In genomic region chr5:79021753-79022152, GRCh38 we compare ENCODE assay signal across 1 cellular context.
TF ChIP-seq lines count a peak whose summit lies in the region.

No MANE protein-coding gene starts in this region.

TF ChIP-seq in HCT116, 20 proteins besides CTCF, POLR2A, EP300 and RAD21 (continued from another document):
- TF ChIP-seq CEBPB (IDR thresholded peaks at IDR 0.05; ENCODE audit: low read depth) (no peak), REST (IDR thresholded peaks at IDR 0.05; ENCODE audit: low read depth) (no peak), EZH2phosphoT487 (IDR thresholded peaks at IDR 0.05; ENCODE audit: borderline replicate concordance) (no peak), EZH2 (IDR thresholded peaks at IDR 0.05) (no peak), SIN3A (IDR thresholded peaks at IDR 0.05; ENCODE audit: low read depth) (no peak), ZFX (IDR thresholded peaks at IDR 0.05) (no peak), TCF7L2 (IDR thresholded peaks at IDR 0.05; ENCODE audit: borderline replicate concordance, extremely low read depth, insufficient read depth, insufficient read length) (no peak)
- TF ChIP-seq, protein P1, sequence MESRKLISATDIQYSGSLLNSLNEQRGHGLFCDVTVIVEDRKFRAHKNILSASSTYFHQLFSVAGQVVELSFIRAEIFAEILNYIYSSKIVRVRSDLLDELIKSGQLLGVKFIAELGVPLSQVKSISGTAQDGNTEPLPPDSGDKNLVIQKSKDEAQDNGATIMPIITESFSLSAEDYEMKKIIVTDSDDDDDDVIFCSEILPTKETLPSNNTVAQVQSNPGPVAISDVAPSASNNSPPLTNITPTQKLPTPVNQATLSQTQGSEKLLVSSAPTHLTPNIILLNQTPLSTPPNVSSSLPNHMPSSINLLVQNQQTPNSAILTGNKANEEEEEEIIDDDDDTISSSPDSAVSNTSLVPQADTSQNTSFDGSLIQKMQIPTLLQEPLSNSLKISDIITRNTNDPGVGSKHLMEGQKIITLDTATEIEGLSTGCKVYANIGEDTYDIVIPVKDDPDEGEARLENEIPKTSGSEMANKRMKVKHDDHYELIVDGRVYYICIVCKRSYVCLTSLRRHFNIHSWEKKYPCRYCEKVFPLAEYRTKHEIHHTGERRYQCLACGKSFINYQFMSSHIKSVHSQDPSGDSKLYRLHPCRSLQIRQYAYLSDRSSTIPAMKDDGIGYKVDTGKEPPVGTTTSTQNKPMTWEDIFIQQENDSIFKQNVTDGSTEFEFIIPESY (IDR thresholded peaks at IDR 0.05; ENCODE audit: extremely low read depth, insufficient replicate concordance, low read length): no peak
